In the genomic region with DNA sequence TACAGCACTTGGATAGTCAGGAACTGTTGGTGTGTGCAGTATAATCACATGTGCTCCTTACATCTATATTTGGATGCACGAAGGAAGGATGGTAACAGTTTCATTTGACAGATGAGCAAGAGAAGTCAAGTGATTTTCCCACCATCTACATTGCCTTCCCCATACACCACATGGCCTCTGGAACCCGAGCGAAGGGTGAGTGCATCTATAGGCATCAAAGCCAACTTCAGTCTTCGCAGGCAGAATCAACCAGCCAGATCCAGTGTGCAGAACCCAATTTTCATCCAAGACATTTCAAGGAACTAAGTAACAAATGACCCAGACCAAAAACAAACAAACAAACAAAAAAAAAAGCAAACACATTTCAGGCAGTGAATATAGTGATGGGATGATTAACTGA, we compare ENCODE assay signal across 17 cellular contexts.
DNase-seq lines count a peak whose midpoint lies in the region; ATAC-seq, FAIRE-seq and TF ChIP-seq lines count a peak whose summit lies in the region.
"Had no signal": no experiment of that assay in that cellular context is flagged by ENCODE, and none has a peak within 500 bp of the region (broad histone marks: within the 10 kb centered on the region; RNA-seq: fewer than 3 reads in every experiment).

No MANE protein-coding gene starts in this region.

- no peak for FAIRE-seq in GM12892 (lab: Jason Lieb, UNC)

- H3K4me3 ChIP-seq in testis (no peak overlapping the region), Caco-2 (ENCODE audit: low read depth, low read length) (no peak overlapping the region)

- no peak for ATAC-seq in HG03460 (IDR thresholded peaks at IDR 0.05; ENCODE audit: unreplicated experiment)
- ATAC-seq: stimulated activated naive CD8-positive, alpha-beta T cell treated with anti-CD3 and anti-CD28 coated beads, Interleukin-15, amount 100 ng/mL, for 72 hours had no signal

- DNase-seq in HT1080 (ENCODE audit: low read depth) (peak; percentile 34), MCF 10A (ENCODE audit: unreplicated experiment) (no peak), iris pigment epithelial cell (ENCODE audit: low read depth) (peak; percentile 17), testis (no peak), GF-D8 (lab: John Stamatoyannopoulos, UW) (no peak), Caco-2 (no peak), GM12892 (ENCODE audit: insufficient read length) (no peak)
- DNase-seq: activated CD4-positive, alpha-beta T cell treated with anti-CD3 and anti-CD28 coated beads, Interleukin-2, amount 50 U/mL, for 48 hours; colonic mucosa; DMS79; erythroblast; NCI-H187 treated with DMSO at 0.1 percent for 48 hours; stimulated activated CD4-positive, alpha-beta T cell treated with anti-CD3 and anti-CD28 coated beads, Interleukin-15, amount 100 ng/mL, for 24 hours; stimulated activated naive CD8-positive, alpha-beta T cell treated with anti-CD3 and anti-CD28 coated beads, Interleukin-15, amount 100 ng/mL, for 72 hours; SW 1271 had no signal

- H3K27me3 ChIP-seq in testis (no peaks in the 10 kb centered on the region), Caco-2 (replicated peaks; ENCODE audit: control insufficient read depth, insufficient read depth, low read length) (peaks cover 2% of the 10 kb centered on the region; the same call in 1 of the 2 replicates)
- H3K27me3 ChIP-seq: colonic mucosa had no signal

- H3K27me3 Mint-ChIP-seq in MCF 10A (ENCODE audit: insufficient read depth, unreplicated experiment) (no peaks in the 10 kb centered on the region), Caco-2 (ENCODE audit: insufficient read depth, unreplicated experiment) (peaks cover 28% of the 10 kb centered on the region)

- H3K27ac ChIP-seq in testis: peak overlapping the region; percentile 31 to 41
- H3K27ac ChIP-seq: C4-2B, colonic mucosa had no signal

- H3K4me3 Mint-ChIP-seq in MCF 10A (ENCODE audit: unreplicated experiment) (no peak overlapping the region), Caco-2 (ENCODE audit: unreplicated experiment) (no peak overlapping the region)
- H3K4me3 Mint-ChIP-seq: stimulated activated naive CD8-positive, alpha-beta T cell treated with anti-CD3 and anti-CD28 coated beads, Interleukin-15, amount 100 ng/mL, for 72 hours had no signal

- peak overlapping the region; percentile 53 for H3K27ac Mint-ChIP-seq in MCF 10A (ENCODE audit: low read depth, unreplicated experiment)
- H3K27ac Mint-ChIP-seq in Caco-2 (ENCODE audit: unreplicated experiment): no peak overlapping the region
- H3K27ac Mint-ChIP-seq: stimulated activated naive CD8-positive, alpha-beta T cell treated with anti-CD3 and anti-CD28 coated beads, Interleukin-15, amount 100 ng/mL, for 72 hours had no signal

- CTCF ChIA-PET in MCF 10A (lab: Yijun Ruan, JAX) (interaction anchor here (0.7 to 5.9 kb wide), 5 partner anchors 40 to 810 kb away, joined by 3 to 83 read pairs (median 16); no protein-coding TSS in a partner anchor), Caco-2 (lab: Charles Lee) (no interaction called here)

- WGBS in testis, 2 donors: 78 to 82% methylated on average over 4 of the region's 4 CpGs

- BruUV-seq in MCF 10A (replicated peaks; lab: Mats Ljungman, UMichigan): no TSS peak
- BruUV-seq in Caco-2 (replicated peaks; lab: Mats Ljungman, UMichigan): no TSS peak

- H3K4me1 ChIP-seq in testis (peaks cover 43% of the 10 kb centered on the region), Caco-2 (peaks cover 9% of the 10 kb centered on the region)

- H3K36me3 Mint-ChIP-seq in MCF 10A (ENCODE audit: insufficient read depth, unreplicated experiment) (peaks cover 20% of the 10 kb centered on the region), Caco-2 (ENCODE audit: insufficient read depth, unreplicated experiment) (no peaks in the 10 kb centered on the region)

- intact Hi-C loops in MCF 10A (cut with micrococcal nuclease): loop anchor here (10.0 kb wide), 2 partner anchors 306 to 906 kb away; partner anchors contain the start of gene SC5D
- intact Hi-C loops in testis (cut with DNase I; ENCODE audit: low total_unique reads): loop anchor here (5.0 to 10.0 kb wide), 2 partner anchors 96 to 544 kb away; no protein-coding TSS in a partner anchor
- intact Hi-C loops in Caco-2 (cut with micrococcal nuclease; ENCODE audit: unreplicated experiment): no loop called here

- TF ChIP-seq POLR2A in testis (IDR thresholded peaks at IDR 0.05) (no peak), GM12892 (IDR thresholded peaks at IDR 0.05; ENCODE audit: low read depth, low read length) (no peak)

- H3K36me3 ChIP-seq in testis (ENCODE audit: low read depth, missing control alignments) (no peaks in the 10 kb centered on the region), Caco-2 (ENCODE audit: control insufficient read depth, insufficient read depth, low read length) (no peaks in the 10 kb centered on the region)
- H3K36me3 ChIP-seq: colonic mucosa had no signal

- H3K4me1 Mint-ChIP-seq in MCF 10A (ENCODE audit: insufficient read depth, unreplicated experiment) (peaks cover 39% of the 10 kb centered on the region), Caco-2 (ENCODE audit: low read depth, unreplicated experiment) (peaks cover 9% of the 10 kb centered on the region)
- H3K4me1 Mint-ChIP-seq: stimulated activated naive CD8-positive, alpha-beta T cell treated with anti-CD3 and anti-CD28 coated beads, Interleukin-15, amount 100 ng/mL, for 72 hours had no signal

- TF ChIP-seq CTCF in MCF 10A (IDR thresholded peaks at IDR 0.05; ENCODE audit: unreplicated experiment): no peak
- no peak for TF ChIP-seq CTCF in testis (IDR thresholded peaks at IDR 0.05)
- no peak for TF ChIP-seq CTCF in Caco-2 (IDR thresholded peaks at IDR 0.05; ENCODE audit: insufficient read depth in 1 of 2, low read depth in 1 of 2, low read length in 1 of 2, severe bottlenecking in 1 of 2, unreplicated experiment in 1 of 2)

- POLR2A ChIA-PET in MCF 10A (lab: Yijun Ruan, JAX): interaction anchor here (1.1 to 6.5 kb wide), 9 partner anchors 12 to 545 kb away, joined by 3 to 103 read pairs (median 11); no protein-coding TSS in a partner anchor
- POLR2A ChIA-PET in Caco-2 (lab: Charles Lee): no interaction called here

- no peaks in the 10 kb centered on the region for H3K9me3 Mint-ChIP-seq in MCF 10A (ENCODE audit: unreplicated experiment)
- H3K9me3 Mint-ChIP-seq in Caco-2 (ENCODE audit: unreplicated experiment): no peaks in the 10 kb centered on the region
- H3K9me3 Mint-ChIP-seq: stimulated activated naive CD8-positive, alpha-beta T cell treated with anti-CD3 and anti-CD28 coated beads, Interleukin-15, amount 100 ng/mL, for 72 hours had no signal

- H3K9me3 ChIP-seq in testis: no peaks in the 10 kb centered on the region
- 0 out of 2 replicates have a peak, but pooled peaks cover 3% of the 10 kb centered on the region for H3K9me3 ChIP-seq in Caco-2
- H3K9me3 ChIP-seq: colonic mucosa had no signal

Comparison
In these comparisons a context has a peak if more than half of its experiments do, and no peak if none do; other contexts are left out.
1. DNase-seq: peak in HT1080 (single experiment) and iris pigment epithelial cell (single experiment); none in MCF 10A (single experiment), testis (single experiment), GF-D8 (single experiment), Caco-2 (0 of 2) and GM12892 (single experiment).